In genomic region chr12:4210158-4210557, GRCh38 we compare ENCODE assay signal across 20 cellular contexts.
A peak's percentile ranks its signal among the peaks of the same experiment; 100 is the strongest.
DNase-seq lines count a peak whose midpoint lies in the region; ATAC-seq, FAIRE-seq and TF ChIP-seq lines count a peak whose summit lies in the region.
"Had no signal": no experiment of that assay in that cellular context is flagged by ENCODE, and none has a peak within 500 bp of the region (broad histone marks: within the 10 kb centered on the region; RNA-seq: fewer than 3 reads in every experiment).

No MANE protein-coding gene starts in this region.

- TF ChIP-seq CTCF in OCI-LY3 (IDR thresholded peaks at IDR 0.05; ENCODE audit: low read depth, low read length) (no peak), bronchial epithelial cell (IDR thresholded peaks at IDR 0.05; ENCODE audit: insufficient read depth, low read length, severe bottlenecking) (no peak), omental fat pad (IDR thresholded peaks at IDR 0.05) (no peak), HFFc6 (IDR thresholded peaks at IDR 0.05) (no peak)

- no peaks in the 10 kb centered on the region for H3K36me3 ChIP-seq in OCI-LY3 (replicated peaks; ENCODE audit: low read depth, low read length)
- no peaks in the 10 kb centered on the region for H3K36me3 ChIP-seq in bronchial epithelial cell (ENCODE audit: control insufficient read depth, insufficient read depth, low read length)
- H3K36me3 ChIP-seq: BE2C had no signal

- DNase-seq in bronchial epithelial cell (ENCODE audit: low read depth) (peak; percentile 43), omental fat pad (ENCODE audit: low spot score) (no peak), GM03348 (ENCODE audit: low spot score) (no peak), HFFc6 (no peak)
- DNase-seq: ACHN; BE2C; C1 segment of cervical spinal cord; CD4-positive, CD25-positive, alpha-beta regulatory T cell; CD8-positive, alpha-beta memory T cell; COR-L47; DMS 273 treated with DMSO at 0.1 percent for 48 hours; HCEC 1CT had no signal

- H3K27ac ChIP-seq in OCI-LY3 (ENCODE audit: low read length) = no peak overlapping the region

- ATAC-seq in omental fat pad (ENCODE audit: low FRiP score) = peak; percentile 86
- no peak for ATAC-seq in HG03565 (IDR thresholded peaks at IDR 0.05; ENCODE audit: unreplicated experiment)
- ATAC-seq: GM23338 had no signal

- H3K27me3 ChIP-seq in OCI-LY3 (ENCODE audit: low read depth, low read length) (peaks cover 4% of the 10 kb centered on the region; the same call in 1 of the 2 replicates), bronchial epithelial cell (ENCODE audit: control insufficient read depth, insufficient read depth, low read length) (no peaks in the 10 kb centered on the region)

- no peak overlapping the region for H3K27ac Mint-ChIP-seq in HFFc6
- H3K27ac Mint-ChIP-seq: CD4-positive, CD25-positive, alpha-beta regulatory T cell; CD8-positive, alpha-beta memory T cell; GM23338 had no signal

- H3K9me3 ChIP-seq in OCI-LY3 (ENCODE audit: insufficient read depth, low read length) = no peaks in the 10 kb centered on the region
- H3K9me3 ChIP-seq: BE2C had no signal

- peaks cover 10% of the 10 kb centered on the region; the same call in 1 of the 2 replicates for H3K27me3 Mint-ChIP-seq in HFFc6 (ENCODE audit: insufficient read depth)
- H3K27me3 Mint-ChIP-seq: CD4-positive, CD25-positive, alpha-beta regulatory T cell had no signal

- no peak overlapping the region for H2AFZ ChIP-seq in OCI-LY3 (ENCODE audit: low read depth, low read length)
- H2AFZ ChIP-seq: GM23338 had no signal

- FAIRE-seq in bronchial epithelial cell (lab: Jason Lieb, UNC) = no peak
- FAIRE-seq: A204.1, G401.6, GM12892, GM18507, H54 had no signal

- H3K36me3 Mint-ChIP-seq in HFFc6 (ENCODE audit: low read depth) = no peaks in the 10 kb centered on the region
- H3K36me3 Mint-ChIP-seq: CD4-positive, CD25-positive, alpha-beta regulatory T cell; CD8-positive, alpha-beta memory T cell had no signal

- peak overlapping the region; percentile 62 for H3K4me2 ChIP-seq in OCI-LY3 (ENCODE audit: low read length)
- H3K4me2 ChIP-seq: GM23338 had no signal

- H3K4me3 ChIP-seq in OCI-LY3 (ENCODE audit: low read length) (no peak overlapping the region), bronchial epithelial cell (ENCODE audit: low read depth, low read length) (no peak overlapping the region)
- H3K4me3 ChIP-seq: GM23338 had no signal

- peaks cover 56% of the 10 kb centered on the region for H3K4me1 ChIP-seq in OCI-LY3 (ENCODE audit: low read length)
- H3K4me1 ChIP-seq: BE2C had no signal

- no peaks in the 10 kb centered on the region for H4K20me1 ChIP-seq in OCI-LY3 (ENCODE audit: insufficient read depth, low read length)

- H3K9ac ChIP-seq in OCI-LY3 (ENCODE audit: low read length) = no peak overlapping the region

- H3K4me3 Mint-ChIP-seq in HFFc6 = no peak overlapping the region
- H3K4me3 Mint-ChIP-seq: CD4-positive, CD25-positive, alpha-beta regulatory T cell; CD8-positive, alpha-beta memory T cell; GM23338 had no signal

- peaks cover 11% of the 10 kb centered on the region for H3K9me3 Mint-ChIP-seq in HFFc6
- H3K9me3 Mint-ChIP-seq: CD4-positive, CD25-positive, alpha-beta regulatory T cell; CD8-positive, alpha-beta memory T cell; GM23338 had no signal

- H3K79me2 ChIP-seq in OCI-LY3 (ENCODE audit: low read length) = no peaks in the 10 kb centered on the region

- H3K4me1 Mint-ChIP-seq in HFFc6 (ENCODE audit: low read depth) = no peaks in the 10 kb centered on the region
